ENCODE assay signal across 17 cellular contexts in genomic region chr5:134529460-134529859, GRCh38. TPM values are rescaled to one million over a fixed set of nuclear protein-coding genes. Genes with fewer than 3 reads are reported as not detected.
DNase-seq lines count a peak whose midpoint lies in the region; ATAC-seq and TF ChIP-seq lines count a peak whose summit lies in the region.
"Had no signal": no experiment of that assay in that cellular context is flagged by ENCODE, and none has a peak within 500 bp of the region (broad histone marks: within the 10 kb centered on the region; RNA-seq: fewer than 3 reads in every experiment).

No MANE protein-coding gene starts in this region.

- H3K4me1 ChIP-seq in right atrium auricular region (peaks cover 0 to 69% of the 10 kb centered on the region in 2 donors), hepatocyte (ENCODE audit: insufficient read depth) (peaks cover 42% of the 10 kb centered on the region), vagina (peaks cover 65% of the 10 kb centered on the region)

- H3K9me3 Mint-ChIP-seq in T-cell: no peaks in the 10 kb centered on the region
- H3K9me3 Mint-ChIP-seq: activated naive CD4-positive, alpha-beta T cell treated with anti-CD3 and anti-CD28 coated beads, Interleukin-2, amount 10 ng/mL, durations not matched to agents 7 days and 5 days had no signal

- no peak for DNase-seq in right atrium auricular region (ENCODE audit: low spot score)
- no peak for DNase-seq in left ventricle myocardium superior
- DNase-seq in T-cell: no peak
- no peak for DNase-seq in hepatocyte (ENCODE audit: low spot score)
- DNase-seq in vagina (ENCODE audit: extremely low spot score in 2 of 2): no peak
- no peak for DNase-seq in NCI-H526 treated with DMSO at 0.1 percent for 48 hours (lab: John Stamatoyannopoulos, UW)
- DNase-seq in KBM-7: no peak
- DNase-seq: activated naive CD4-positive, alpha-beta T cell treated with anti-CD3 and anti-CD28 coated beads, Interleukin-2, amount 10 ng/mL, durations not matched to agents 7 days and 5 days; BE2C; foreskin melanocyte; HCEC 1CT; MV-4-11; NCI-H2107; SIG-M5; stimulated activated CD4-positive, alpha-beta T cell treated with anti-CD3 and anti-CD28 coated beads, Interleukin-4, amount 100 ng/mL, for 24 hours had no signal

- POLR2A ChIA-PET in T-cell (lab: Charles Lee): no interaction called here

- peaks cover 5% of the 10 kb centered on the region for H3K36me3 Mint-ChIP-seq in T-cell

- H3K27me3 ChIP-seq in right atrium auricular region (no peaks in the 10 kb centered on the region), hepatocyte (no peaks in the 10 kb centered on the region), vagina (no peaks in the 10 kb centered on the region)
- H3K27me3 ChIP-seq: BE2C, cardiac muscle cell had no signal

- peak overlapping the region; percentile 94 for H3K4me2 ChIP-seq in hepatocyte

- H3K4me1 Mint-ChIP-seq in T-cell: peaks cover 61 to 67% (median 65%) of the 10 kb centered on the region in 3 donors

- WGBS in hepatocyte (ENCODE audit: low lambda C conversion rate, missing lambda C conversion rate): 76% methylated on average over 6 of the region's 6 CpGs

- peak overlapping the region; percentile 98 to 100 for H3K27ac ChIP-seq in right atrium auricular region
- H3K27ac ChIP-seq in hepatocyte: peak overlapping the region; percentile 65
- peak overlapping the region; percentile 96 for H3K27ac ChIP-seq in vagina
- H3K27ac ChIP-seq: cardiac muscle cell had no signal

- no peaks in the 10 kb centered on the region for H3K27me3 Mint-ChIP-seq in T-cell
- H3K27me3 Mint-ChIP-seq: activated naive CD4-positive, alpha-beta T cell treated with anti-CD3 and anti-CD28 coated beads, Interleukin-2, amount 10 ng/mL, durations not matched to agents 7 days and 5 days had no signal

- no peaks in the 10 kb centered on the region for H3K9me2 ChIP-seq in hepatocyte (replicated peaks; ENCODE audit: insufficient read depth)

- in situ Hi-C loops in KBM-7 (cut with MboI; ENCODE audit: low pct_unique_long_range_greater_than_20kb, low sequenced_read_pairs): no loop called here

- H3K36me3 ChIP-seq in right atrium auricular region (no peaks in the 10 kb centered on the region), hepatocyte (replicated peaks; ENCODE audit: insufficient read depth, low read depth) (no peaks in the 10 kb centered on the region), vagina (no peaks in the 10 kb centered on the region)
- H3K36me3 ChIP-seq: BE2C, cardiac muscle cell had no signal

- no peak overlapping the region for H2AFZ ChIP-seq in hepatocyte

- H3K4me3 ChIP-seq in right atrium auricular region: no peak overlapping the region
- H3K4me3 ChIP-seq in hepatocyte: no peak overlapping the region
- H3K4me3 ChIP-seq in vagina: no peak overlapping the region
- H3K4me3 ChIP-seq: cardiac muscle cell had no signal

- TF ChIP-seq POLR2A in vagina (IDR thresholded peaks at IDR 0.05): no peak

- H3K4me3 Mint-ChIP-seq in T-cell: peak overlapping the region in 2 of 3 donors; percentile 87 to 99

- H3K27ac Mint-ChIP-seq in T-cell: peak overlapping the region in 1 of 2 donors; percentile 48

- peaks cover 74% of the 10 kb centered on the region for H3K79me2 ChIP-seq in hepatocyte

- ATAC-seq in left ventricle myocardium superior (no peak), T-cell (replicated peaks in 1 of 4) (no peak), GM19023 (IDR thresholded peaks at IDR 0.05; ENCODE audit: unreplicated experiment) (no peak)

- CTCF ChIA-PET in T-cell (lab: Charles Lee): no interaction called here

- intact Hi-C loops in left ventricle myocardium superior (cut with micrococcal nuclease) (no loop called here), vagina (cut with DNase I) (loop anchor here (5.0 kb wide), 1 partner anchor 48 kb away; no protein-coding TSS in a partner anchor)

- no peak for TF ChIP-seq CTCF in right atrium auricular region (IDR thresholded peaks at IDR 0.05)
- no peak for TF ChIP-seq CTCF in hepatocyte (IDR thresholded peaks at IDR 0.05; ENCODE audit: poor library complexity)
- TF ChIP-seq CTCF in vagina (IDR thresholded peaks at IDR 0.05): no peak

- no peaks in the 10 kb centered on the region for H3K9me3 ChIP-seq in right atrium auricular region
- H3K9me3 ChIP-seq in hepatocyte (ENCODE audit: low read depth): no peaks in the 10 kb centered on the region
- no peaks in the 10 kb centered on the region for H3K9me3 ChIP-seq in vagina
- H3K9me3 ChIP-seq: BE2C had no signal

- H4K20me1 ChIP-seq in hepatocyte (ENCODE audit: insufficient read depth, poor library complexity, severe bottlenecking): peaks cover 61% of the 10 kb centered on the region

RNA-seq across cellular contexts. Expression of gene JADE2, which starts 4.0 kb away (rescaled TPM):
- total RNA-seq in right atrium auricular region (10 to 100 TPM; 37.5 to 47.6 TPM), left ventricle myocardium superior (28.7 TPM), T-cell (100 to 1,000 TPM; 163 to 263 (median 239) TPM), hepatocyte (35.4 and 36.1 TPM in 2 replicates), vagina (35.4 TPM)
- polyA plus RNA-seq in hepatocyte: 14.9 and 15.2 TPM in 2 replicates
